In the genomic region with DNA sequence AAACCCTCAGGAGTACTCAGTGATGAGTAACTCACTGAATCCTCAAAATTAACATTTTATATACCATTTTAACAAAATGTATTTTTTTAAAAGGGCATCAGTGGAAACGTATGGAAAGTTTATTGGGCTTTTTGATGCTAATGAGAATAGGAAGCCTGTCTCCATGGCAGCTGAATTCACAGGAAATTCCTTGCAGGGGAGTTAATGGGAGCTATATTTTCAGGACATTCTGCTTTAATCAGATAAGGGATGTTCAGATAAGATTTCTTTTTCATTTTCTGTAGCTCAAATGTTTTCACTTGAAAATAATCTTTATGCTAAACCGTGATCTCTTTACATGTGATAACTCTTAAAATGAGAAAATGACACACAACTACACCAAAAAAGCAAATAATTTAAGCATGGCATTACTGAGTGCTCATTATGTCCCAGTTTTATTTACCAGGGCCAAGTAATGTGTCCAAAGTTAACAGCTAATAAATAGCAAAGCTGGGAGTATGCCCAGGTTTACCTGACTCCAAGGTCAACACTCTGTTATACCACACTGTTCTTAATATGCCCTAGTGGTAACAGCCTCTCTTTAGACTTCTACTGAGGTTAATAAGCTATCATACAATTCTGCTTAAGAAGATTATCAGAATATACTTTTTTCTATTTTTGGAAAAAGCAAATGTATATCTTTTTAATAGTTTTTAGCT, we compare ENCODE assay signal across 1 cellular context.
TF ChIP-seq lines count a peak whose summit lies in the region.

No MANE protein-coding gene starts in this region.

TF ChIP-seq in H1, 55 proteins besides CTCF, POLR2A, EP300 and RAD21:
- TF ChIP-seq TBP (IDR thresholded peaks at IDR 0.05; ENCODE audit: low read depth, low read length) (no peak), GTF2F1 (IDR thresholded peaks at IDR 0.05; ENCODE audit: borderline replicate concordance, low read depth, low read length) (no peak), ZNF274 (IDR thresholded peaks at IDR 0.05; ENCODE audit: borderline replicate concordance, extremely low read depth, low read length) (no peak), CHD1 (IDR thresholded peaks at IDR 0.05; ENCODE audit: low read depth, low read length) (no peak), RFX5 (IDR thresholded peaks at IDR 0.05; ENCODE audit: borderline replicate concordance, low read depth, low read length) (no peak), SUZ12 (IDR thresholded peaks at IDR 0.05; ENCODE audit: low read length) (no peak), CBX8 (IDR thresholded peaks at IDR 0.05; ENCODE audit: borderline replicate concordance, low read depth, low read length) (no peak), MAFK (IDR thresholded peaks at IDR 0.05; ENCODE audit: low read depth, low read length) (no peak), BCL11A (IDR thresholded peaks at IDR 0.05; ENCODE audit: low read depth in 2 of 2, low read length in 2 of 2) (no peak), SP4 (IDR thresholded peaks at IDR 0.05; ENCODE audit: low read length) (no peak), NRF1 (IDR thresholded peaks at IDR 0.05; ENCODE audit: low read depth, low read length) (no peak), USF2 (IDR thresholded peaks at IDR 0.05; ENCODE audit: low read length) (no peak), KDM4A (IDR thresholded peaks at IDR 0.05; ENCODE audit: low read depth, low read length, severe bottlenecking) (no peak)
- TF ChIP-seq, protein P1, sequence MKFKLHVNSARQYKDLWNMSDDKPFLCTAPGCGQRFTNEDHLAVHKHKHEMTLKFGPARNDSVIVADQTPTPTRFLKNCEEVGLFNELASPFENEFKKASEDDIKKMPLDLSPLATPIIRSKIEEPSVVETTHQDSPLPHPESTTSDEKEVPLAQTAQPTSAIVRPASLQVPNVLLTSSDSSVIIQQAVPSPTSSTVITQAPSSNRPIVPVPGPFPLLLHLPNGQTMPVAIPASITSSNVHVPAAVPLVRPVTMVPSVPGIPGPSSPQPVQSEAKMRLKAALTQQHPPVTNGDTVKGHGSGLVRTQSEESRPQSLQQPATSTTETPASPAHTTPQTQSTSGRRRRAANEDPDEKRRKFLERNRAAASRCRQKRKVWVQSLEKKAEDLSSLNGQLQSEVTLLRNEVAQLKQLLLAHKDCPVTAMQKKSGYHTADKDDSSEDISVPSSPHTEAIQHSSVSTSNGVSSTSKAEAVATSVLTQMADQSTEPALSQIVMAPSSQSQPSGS (IDR thresholded peaks at IDR 0.05; ENCODE audit: low read length), result no peak
